2 cellular contexts compared by ENCODE assay signal in the genomic region with DNA sequence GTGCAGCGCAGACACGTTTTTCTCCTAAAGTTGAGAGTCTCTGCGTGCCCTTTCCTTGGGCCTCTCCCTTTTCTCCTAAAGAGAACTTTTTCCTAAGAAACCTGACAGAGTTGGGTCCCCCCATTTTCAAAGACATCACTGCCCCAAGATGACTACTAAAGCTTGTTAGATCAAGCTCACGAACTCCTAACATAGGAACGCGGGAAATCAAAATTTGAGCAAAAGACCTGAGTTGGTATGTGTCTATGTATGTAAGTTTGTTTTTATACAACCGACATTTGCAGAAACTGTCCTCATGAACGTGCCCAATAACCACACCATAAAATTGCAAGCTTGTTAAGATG.
TF ChIP-seq lines count a peak whose summit lies in the region.

No MANE protein-coding gene starts in this region.

TF ChIP-seq in SK-N-SH, 30 proteins besides CTCF, POLR2A, EP300 and RAD21:
- TF ChIP-seq EZH2phosphoT487 (IDR thresholded peaks at IDR 0.05; ENCODE audit: borderline replicate concordance, low read depth) (peak; percentile 31; the same call in 1 of the 2 replicates), TEAD4 (IDR thresholded peaks at IDR 0.05; ENCODE audit: borderline replicate concordance, insufficient read depth) (no peak), MXI1 (IDR thresholded peaks at IDR 0.05; ENCODE audit: low read depth, low read length) (no peak), GABPA (IDR thresholded peaks at IDR 0.05; ENCODE audit: low read depth) (no peak)
- TF ChIP-seq, protein P1, sequence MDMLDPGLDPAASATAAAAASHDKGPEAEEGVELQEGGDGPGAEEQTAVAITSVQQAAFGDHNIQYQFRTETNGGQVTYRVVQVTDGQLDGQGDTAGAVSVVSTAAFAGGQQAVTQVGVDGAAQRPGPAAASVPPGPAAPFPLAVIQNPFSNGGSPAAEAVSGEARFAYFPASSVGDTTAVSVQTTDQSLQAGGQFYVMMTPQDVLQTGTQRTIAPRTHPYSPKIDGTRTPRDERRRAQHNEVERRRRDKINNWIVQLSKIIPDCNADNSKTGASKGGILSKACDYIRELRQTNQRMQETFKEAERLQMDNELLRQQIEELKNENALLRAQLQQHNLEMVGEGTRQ (IDR thresholded peaks at IDR 0.05; ENCODE audit: borderline replicate concordance, low read depth, low read length): no peak

TF ChIP-seq in SK-N-SH treated with all-trans-retinoic acid at 6 μM for 48 hours, 23 proteins besides CTCF, POLR2A, EP300 and RAD21:
- TF ChIP-seq PPARA (CRISPR knock-in tag; IDR thresholded peaks at IDR 0.05; ENCODE audit: borderline replicate concordance): no peak
- TF ChIP-seq, protein P2, sequence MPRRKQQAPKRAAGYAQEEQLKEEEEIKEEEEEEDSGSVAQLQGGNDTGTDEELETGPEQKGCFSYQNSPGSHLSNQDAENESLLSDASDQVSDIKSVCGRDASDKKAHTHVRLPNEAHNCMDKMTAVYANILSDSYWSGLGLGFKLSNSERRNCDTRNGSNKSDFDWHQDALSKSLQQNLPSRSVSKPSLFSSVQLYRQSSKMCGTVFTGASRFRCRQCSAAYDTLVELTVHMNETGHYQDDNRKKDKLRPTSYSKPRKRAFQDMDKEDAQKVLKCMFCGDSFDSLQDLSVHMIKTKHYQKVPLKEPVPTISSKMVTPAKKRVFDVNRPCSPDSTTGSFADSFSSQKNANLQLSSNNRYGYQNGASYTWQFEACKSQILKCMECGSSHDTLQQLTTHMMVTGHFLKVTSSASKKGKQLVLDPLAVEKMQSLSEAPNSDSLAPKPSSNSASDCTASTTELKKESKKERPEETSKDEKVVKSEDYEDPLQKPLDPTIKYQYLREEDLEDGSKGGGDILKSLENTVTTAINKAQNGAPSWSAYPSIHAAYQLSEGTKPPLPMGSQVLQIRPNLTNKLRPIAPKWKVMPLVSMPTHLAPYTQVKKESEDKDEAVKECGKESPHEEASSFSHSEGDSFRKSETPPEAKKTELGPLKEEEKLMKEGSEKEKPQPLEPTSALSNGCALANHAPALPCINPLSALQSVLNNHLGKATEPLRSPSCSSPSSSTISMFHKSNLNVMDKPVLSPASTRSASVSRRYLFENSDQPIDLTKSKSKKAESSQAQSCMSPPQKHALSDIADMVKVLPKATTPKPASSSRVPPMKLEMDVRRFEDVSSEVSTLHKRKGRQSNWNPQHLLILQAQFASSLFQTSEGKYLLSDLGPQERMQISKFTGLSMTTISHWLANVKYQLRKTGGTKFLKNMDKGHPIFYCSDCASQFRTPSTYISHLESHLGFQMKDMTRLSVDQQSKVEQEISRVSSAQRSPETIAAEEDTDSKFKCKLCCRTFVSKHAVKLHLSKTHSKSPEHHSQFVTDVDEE (CRISPR knock-in tag; IDR thresholded peaks at IDR 0.05): no peak
- TF ChIP-seq ZNF8 (CRISPR knock-in tag; IDR thresholded peaks at IDR 0.05): no peak
- TF ChIP-seq GLIS3 (CRISPR knock-in tag; IDR thresholded peaks at IDR 0.05): no peak
- no peak for TF ChIP-seq RARB (CRISPR knock-in tag; IDR thresholded peaks at IDR 0.05)
- no peak for TF ChIP-seq ZNF565 (CRISPR knock-in tag; conservative IDR thresholded peaks at IDR 0.05; ENCODE audit: low read depth)
- TF ChIP-seq, protein P3, sequence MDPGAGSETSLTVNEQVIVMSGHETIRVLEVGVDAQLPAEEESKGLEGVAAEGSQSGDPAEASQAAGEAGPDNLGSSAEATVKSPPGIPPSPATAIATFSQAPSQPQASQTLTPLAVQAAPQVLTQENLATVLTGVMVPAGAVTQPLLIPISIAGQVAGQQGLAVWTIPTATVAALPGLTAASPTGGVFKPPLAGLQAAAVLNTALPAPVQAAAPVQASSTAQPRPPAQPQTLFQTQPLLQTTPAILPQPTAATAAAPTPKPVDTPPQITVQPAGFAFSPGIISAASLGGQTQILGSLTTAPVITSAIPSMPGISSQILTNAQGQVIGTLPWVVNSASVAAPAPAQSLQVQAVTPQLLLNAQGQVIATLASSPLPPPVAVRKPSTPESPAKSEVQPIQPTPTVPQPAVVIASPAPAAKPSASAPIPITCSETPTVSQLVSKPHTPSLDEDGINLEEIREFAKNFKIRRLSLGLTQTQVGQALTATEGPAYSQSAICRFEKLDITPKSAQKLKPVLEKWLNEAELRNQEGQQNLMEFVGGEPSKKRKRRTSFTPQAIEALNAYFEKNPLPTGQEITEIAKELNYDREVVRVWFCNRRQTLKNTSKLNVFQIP (CRISPR knock-in tag; IDR thresholded peaks at IDR 0.05; ENCODE audit: borderline replicate concordance, low read depth): no peak
- no peak for TF ChIP-seq TOX (CRISPR knock-in tag; IDR thresholded peaks at IDR 0.05; ENCODE audit: borderline replicate concordance)
- no peak for TF ChIP-seq ZFP3 (CRISPR knock-in tag; IDR thresholded peaks at IDR 0.05)
- TF ChIP-seq ZC3H10 (CRISPR knock-in tag; IDR thresholded peaks at IDR 0.05): no peak
- TF ChIP-seq BACH2 (CRISPR knock-in tag; IDR thresholded peaks at IDR 0.05; ENCODE audit: borderline replicate concordance): no peak
- no peak for TF ChIP-seq ZNF70 (CRISPR knock-in tag; IDR thresholded peaks at IDR 0.05)
- TF ChIP-seq OSR1 (CRISPR knock-in tag; IDR thresholded peaks at IDR 0.05): no peak
- TF ChIP-seq, protein P4, sequence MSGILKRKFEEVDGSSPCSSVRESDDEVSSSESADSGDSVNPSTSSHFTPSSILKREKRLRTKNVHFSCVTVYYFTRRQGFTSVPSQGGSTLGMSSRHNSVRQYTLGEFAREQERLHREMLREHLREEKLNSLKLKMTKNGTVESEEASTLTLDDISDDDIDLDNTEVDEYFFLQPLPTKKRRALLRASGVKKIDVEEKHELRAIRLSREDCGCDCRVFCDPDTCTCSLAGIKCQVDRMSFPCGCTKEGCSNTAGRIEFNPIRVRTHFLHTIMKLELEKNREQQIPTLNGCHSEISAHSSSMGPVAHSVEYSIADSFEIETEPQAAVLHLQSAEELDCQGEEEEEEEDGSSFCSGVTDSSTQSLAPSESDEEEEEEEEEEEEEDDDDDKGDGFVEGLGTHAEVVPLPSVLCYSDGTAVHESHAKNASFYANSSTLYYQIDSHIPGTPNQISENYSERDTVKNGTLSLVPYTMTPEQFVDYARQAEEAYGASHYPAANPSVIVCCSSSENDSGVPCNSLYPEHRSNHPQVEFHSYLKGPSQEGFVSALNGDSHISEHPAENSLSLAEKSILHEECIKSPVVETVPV (CRISPR knock-in tag; IDR thresholded peaks at IDR 0.05): no peak
- no peak for TF ChIP-seq CSDC2 (CRISPR knock-in tag; IDR thresholded peaks at IDR 0.05)
- no peak for TF ChIP-seq ESRRG (CRISPR knock-in tag; IDR thresholded peaks at IDR 0.05)
- no peak for TF ChIP-seq ISL1 (CRISPR knock-in tag; IDR thresholded peaks at IDR 0.05)
- TF ChIP-seq ARNTL (CRISPR knock-in tag; IDR thresholded peaks at IDR 0.05; ENCODE audit: borderline replicate concordance, low read depth): no peak
- TF ChIP-seq SNAI2 (CRISPR knock-in tag; IDR thresholded peaks at IDR 0.05): no peak
- no peak for TF ChIP-seq ZFP30 (CRISPR knock-in tag; IDR thresholded peaks at IDR 0.05)
